ENCODE assay signal across 7 cellular contexts in the genomic region with DNA sequence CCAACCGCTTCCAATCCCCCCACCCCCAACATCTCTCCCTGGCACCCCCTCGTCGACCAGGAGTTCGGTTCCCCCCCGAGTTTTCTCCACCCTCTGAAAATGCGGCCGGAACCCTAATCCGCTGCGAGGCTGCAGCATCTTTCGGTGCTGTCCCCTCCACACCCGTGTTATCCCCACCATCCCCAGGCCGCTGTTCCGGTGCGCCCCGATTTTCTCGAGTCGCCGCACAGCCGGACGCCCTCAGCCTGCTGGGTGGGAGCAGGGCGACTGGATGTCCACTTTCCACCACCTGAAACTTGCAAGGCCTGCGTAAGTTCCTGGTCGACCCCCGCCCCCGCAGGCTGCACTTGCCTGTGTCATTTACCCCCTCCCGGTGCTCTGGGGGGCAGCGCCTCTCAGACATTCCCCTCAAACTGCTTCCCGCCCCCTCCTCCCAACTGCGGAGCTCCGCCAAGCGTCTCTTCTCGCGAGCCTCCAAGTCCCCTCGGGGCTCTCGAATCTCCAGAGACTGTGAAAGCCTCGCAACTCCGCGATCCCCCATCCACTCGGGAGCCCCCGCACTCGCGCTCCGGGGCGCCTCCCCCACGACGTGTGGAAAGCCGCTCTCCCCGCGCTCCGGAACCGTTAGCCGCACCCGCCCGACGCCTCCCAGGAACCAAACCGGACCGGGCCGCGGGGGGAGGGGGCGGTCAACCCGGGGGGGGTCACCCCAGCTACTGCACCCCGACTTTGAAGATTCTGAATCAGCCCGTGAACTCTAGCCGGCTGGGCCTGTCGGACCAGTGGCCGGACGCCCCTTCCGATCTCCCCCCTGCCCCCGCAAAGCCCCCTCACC. TPM values are rescaled to one million over a fixed set of nuclear protein-coding genes. Genes with fewer than 3 reads are reported as not detected.
DNase-seq lines count a peak whose midpoint lies in the region; ATAC-seq and TF ChIP-seq lines count a peak whose summit lies in the region.

No MANE protein-coding gene starts in this region.

- H3K9me3 ChIP-seq in mucosa of rectum (ENCODE audit: control insufficient read depth in 2 of 2, low read length in 2 of 2) (no peaks in the 10 kb centered on the region), upper lobe of left lung (no peaks in the 10 kb centered on the region)

- CTCF ChIA-PET in activated B cell treated with CpG ODN at 0.5 μM for 24 hours (lab: Charles Lee), result interaction anchor here (0.9 to 1.3 kb wide), 2 partner anchors 426 to 432 kb away, joined by 3 to 6 read pairs; no protein-coding TSS in a partner anchor

- H3K36me3 Mint-ChIP-seq in activated B cell treated with CpG ODN at 0.5 μM for 24 hours (ENCODE audit: low read depth), result no peaks in the 10 kb centered on the region

- TF ChIP-seq CTCF in LNCaP clone FGC (IDR thresholded peaks at IDR 0.05; ENCODE audit: control insufficient read depth, extremely low read depth, insufficient read depth), result no peak
- TF ChIP-seq CTCF in activated B cell treated with CpG ODN at 0.5 μM for 24 hours (IDR thresholded peaks at IDR 0.05), result no peak
- TF ChIP-seq CTCF in upper lobe of left lung (IDR thresholded peaks at IDR 0.05), result no peak

- DNase-seq in LNCaP clone FGC (ENCODE audit: low read depth) (no peak), activated B cell treated with CpG ODN at 0.5 μM for 24 hours (peak; percentile 37), epithelial cell of prostate (ENCODE audit: low read depth, low spot score) (no peak), upper lobe of left lung (peak; percentile 32 to 91), cortex of kidney (lab: John Stamatoyannopoulos, UW) (no peak)

- ATAC-seq in activated B cell treated with CpG ODN at 0.5 μM for 24 hours (ENCODE audit: low read depth) (no peak), upper lobe of left lung (ENCODE audit: low FRiP score in 2 of 2) (no peak)

- H3K4me3 Mint-ChIP-seq in activated B cell treated with CpG ODN at 0.5 μM for 24 hours, result peak overlapping the region; percentile 95

- peak overlapping the region; percentile 24 for H3K27ac Mint-ChIP-seq in activated B cell treated with CpG ODN at 0.5 μM for 24 hours

- H3K27me3 Mint-ChIP-seq in activated B cell treated with CpG ODN at 0.5 μM for 24 hours, result peaks cover 36% of the 10 kb centered on the region

- H3K36me3 ChIP-seq in mucosa of rectum (ENCODE audit: control insufficient read depth in 2 of 2, insufficient read depth in 2 of 2, low read length in 2 of 2) (no peaks in the 10 kb centered on the region), upper lobe of left lung (no peaks in the 10 kb centered on the region)

- peak overlapping the region in 1 of 2 donors; percentile 49 for H3K9ac ChIP-seq in mucosa of rectum (ENCODE audit: low read depth in 1 of 2, low read length in 2 of 2)

- 0 to 1% methylated on average over 6 to 62 of the region's 69 CpGs for WGBS in upper lobe of left lung, 2 donors

- H3K4me1 Mint-ChIP-seq in activated B cell treated with CpG ODN at 0.5 μM for 24 hours, result peaks cover 35% of the 10 kb centered on the region

- POLR2A ChIA-PET in activated B cell treated with CpG ODN at 0.5 μM for 24 hours (lab: Charles Lee), result interaction anchor here (0.6 to 3.4 kb wide), 11 partner anchors 44 to 928 kb away, joined by 3 to 22 read pairs (median 5); a partner anchor contains a TSS

- H3K4me3 ChIP-seq in GM08714 (ENCODE audit: low read length) (peak overlapping the region; percentile 64), LNCaP clone FGC (ENCODE audit: low read depth, low read length) (peak overlapping the region; percentile 42), mucosa of rectum (ENCODE audit: low read length in 2 of 2) (peak overlapping the region; percentile 64 to 85), upper lobe of left lung (peak overlapping the region; percentile 26 to 88 (median 76))

- H3K9me3 Mint-ChIP-seq in activated B cell treated with CpG ODN at 0.5 μM for 24 hours, result no peaks in the 10 kb centered on the region

- no peak for TF ChIP-seq EP300 in upper lobe of left lung (IDR thresholded peaks at IDR 0.05)

- H3K4me1 ChIP-seq in mucosa of rectum (ENCODE audit: control insufficient read depth in 2 of 2, insufficient read depth in 2 of 2, low read length in 2 of 2) (peaks cover 20 to 30% of the 10 kb centered on the region in 2 donors), upper lobe of left lung (peaks cover 23 to 50% (median 36%) of the 10 kb centered on the region in 4 donors)

- TF ChIP-seq POLR2A in upper lobe of left lung (IDR thresholded peaks at IDR 0.05), result no peak

- H3K27me3 ChIP-seq in mucosa of rectum (ENCODE audit: control insufficient read depth in 2 of 2, insufficient read depth in 2 of 2, low read length in 2 of 2) (peaks cover 35 to 41% of the 10 kb centered on the region in 2 donors), upper lobe of left lung (no peaks in the 10 kb centered on the region)

- intact Hi-C loops in activated B cell treated with CpG ODN at 0.5 μM for 24 hours (cut with micrococcal nuclease), result loop anchor here (2.0 to 5.0 kb wide), 5 partner anchors 134 to 719 kb away; a partner anchor contains a TSS

- H3K27ac ChIP-seq in epithelial cell of prostate (peak overlapping the region; percentile 98), mucosa of rectum (ENCODE audit: low read depth in 2 of 2, low read length in 2 of 2) (peak overlapping the region; percentile 61 to 63), upper lobe of left lung (peak overlapping the region; percentile 73 to 90 (median 82))

RNA-seq across cellular contexts. Expression of a gene that starts 0.6 kb away (rescaled TPM):
- total RNA-seq in activated B cell treated with CpG ODN at 0.5 μM for 24 hours (0.49 and 0.89 TPM in 2 replicates), upper lobe of left lung (10 to 100 TPM; 15.7 to 95.8 (median 41.4) TPM)

Comparison
In these comparisons a context has a peak if more than half of its experiments do, and no peak if none do; other contexts are left out.
1. DNase-seq: peak in activated B cell treated with CpG ODN at 0.5 μM for 24 hours (single experiment) and upper lobe of left lung (2 of 2); none in LNCaP clone FGC (single experiment), epithelial cell of prostate (single experiment) and cortex of kidney (single experiment).
2. Peak in every context shown above with its lines, with median percentiles within 50 percentile points of each other: H3K4me3 ChIP-seq and H3K27ac ChIP-seq.